8 cellular contexts compared by ENCODE assay signal in the genomic region with DNA sequence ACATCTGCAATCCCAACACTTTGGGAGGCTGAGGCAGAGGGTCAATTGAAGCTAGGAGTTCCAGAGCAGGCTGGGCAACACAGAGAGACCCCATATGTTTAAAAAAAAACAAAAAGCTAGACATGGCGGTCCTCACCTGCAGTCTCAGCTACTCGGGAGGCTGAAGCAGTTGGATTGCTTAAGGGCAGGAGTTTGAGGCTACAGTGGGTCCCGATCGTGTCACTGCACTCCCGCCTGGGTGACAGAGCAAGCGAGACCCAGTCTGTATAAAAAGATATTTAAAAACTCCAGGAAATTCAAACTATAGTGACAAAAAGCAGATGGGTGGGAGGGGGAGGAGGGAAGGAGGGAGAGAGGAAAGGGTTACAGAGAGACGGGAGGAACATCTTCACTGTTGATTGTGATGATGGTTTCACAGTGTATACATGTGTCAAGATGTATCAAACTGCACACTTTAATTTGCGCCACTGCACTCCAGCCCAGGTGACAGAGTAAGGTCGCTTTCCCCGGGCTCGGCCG. TPM values are rescaled to one million over a fixed set of nuclear protein-coding genes. Genes with fewer than 3 reads are reported as not detected.
A peak's percentile ranks its signal among the peaks of the same experiment; 100 is the strongest.
DNase-seq lines count a peak whose midpoint lies in the region; ATAC-seq, FAIRE-seq and TF ChIP-seq lines count a peak whose summit lies in the region.

No MANE protein-coding gene starts in this region.

- H3K9me3 ChIP-seq in stomach, result no peaks in the 10 kb centered on the region

- no peak for TF ChIP-seq EP300 in stomach (IDR thresholded peaks at IDR 0.05)

- TF ChIP-seq POLR2A in stomach (IDR thresholded peaks at IDR 0.05), result no peak
- TF ChIP-seq POLR2A in H54 (IDR thresholded peaks at IDR 0.05; ENCODE audit: low read depth, low read length), result no peak
- no peak; the same call in 1 of the 2 replicates for TF ChIP-seq POLR2A in GM12892 (IDR thresholded peaks at IDR 0.05; ENCODE audit: low read depth, low read length)

- no peaks in the 10 kb centered on the region for H3K9me3 Mint-ChIP-seq in activated T-cell treated with anti-CD3 and anti-CD28 coated beads, Interleukin-2, amount 50 U/mL, for 72 hours

- intact Hi-C loops in stomach (cut with DNase I; ENCODE audit: low total_unique reads), result no loop called here

- DNase-seq in D721Med (ENCODE audit: insufficient read length, low spot score), result no peak
- peak in 1 of 2 donors; percentile 17 for DNase-seq in activated T-cell treated with anti-CD3 and anti-CD28 coated beads, Interleukin-2, amount 50 U/mL, for 72 hours
- no peak for DNase-seq in stomach
- DNase-seq in globus pallidus (ENCODE audit: low spot score), result no peak
- DNase-seq in H54 (ENCODE audit: insufficient read length, low spot score), result no peak
- no peak for DNase-seq in GM12892 (ENCODE audit: insufficient read length)

- H3K27me3 ChIP-seq in stomach, result no peaks in the 10 kb centered on the region

- peak overlapping the region; percentile 80 to 94 for H3K4me3 Mint-ChIP-seq in activated T-cell treated with anti-CD3 and anti-CD28 coated beads, Interleukin-2, amount 50 U/mL, for 72 hours

- TF ChIP-seq CTCF in D721Med (IDR thresholded peaks at IDR 0.05; ENCODE audit: insufficient read depth, missing control alignments) (no peak), stomach (IDR thresholded peaks at IDR 0.05) (no peak)

- H3K27ac ChIP-seq in stomach, result peak overlapping the region; percentile 96 to 100 (median 98)

- H3K4me1 ChIP-seq in stomach, result peaks cover 25 to 53% (median 40%) of the 10 kb centered on the region in 4 donors

- peaks cover 2 to 4% of the 10 kb centered on the region in 2 donors for H3K36me3 Mint-ChIP-seq in activated T-cell treated with anti-CD3 and anti-CD28 coated beads, Interleukin-2, amount 50 U/mL, for 72 hours (ENCODE audit: insufficient read depth in 2 of 2)

- H3K36me3 ChIP-seq in stomach, result peaks cover 0 to 3% (median under 1%) of the 10 kb centered on the region in 4 donors

- H3K27me3 Mint-ChIP-seq in activated T-cell treated with anti-CD3 and anti-CD28 coated beads, Interleukin-2, amount 50 U/mL, for 72 hours (ENCODE audit: low read depth), result no peaks in the 10 kb centered on the region

- peak overlapping the region; percentile 97 for H3K27ac Mint-ChIP-seq in activated T-cell treated with anti-CD3 and anti-CD28 coated beads, Interleukin-2, amount 50 U/mL, for 72 hours

- ATAC-seq in HG02884 (IDR thresholded peaks at IDR 0.05; ENCODE audit: unreplicated experiment), result peak; percentile 16
- no peak for ATAC-seq in activated T-cell treated with anti-CD3 and anti-CD28 coated beads, Interleukin-2, amount 50 U/mL, for 72 hours (replicated peaks in 1 of 2)

- peaks cover 53% of the 10 kb centered on the region for H3K4me1 Mint-ChIP-seq in activated T-cell treated with anti-CD3 and anti-CD28 coated beads, Interleukin-2, amount 50 U/mL, for 72 hours (ENCODE audit: low read depth)

- 0 to 1% (median 1%) methylated on average over 12 of the region's 12 CpGs for WGBS in stomach, 5 donors

- H3K4me3 ChIP-seq in iPS-11a (ENCODE audit: low read depth, low read length) (peak overlapping the region; percentile 90), stomach (peak overlapping the region; percentile 84 to 89 (median 87))

- peak; percentile 99 for FAIRE-seq in D721Med (lab: Jason Lieb, UNC)
- FAIRE-seq in H54 (lab: Jason Lieb, UNC), result no peak
- FAIRE-seq in GM12892 (lab: Jason Lieb, UNC), result no peak

RNA-seq across cellular contexts. Expression of a gene that starts 0.9 kb away (rescaled TPM):
- total RNA-seq in activated T-cell treated with anti-CD3 and anti-CD28 coated beads, Interleukin-2, amount 50 U/mL, for 72 hours, result 10 to 100 TPM; 15.7 to 17.9 TPM
- 10 to 100 TPM in 3 of 5 donors, 1 to 10 TPM in 2; 3.8 to 31.7 (median 11.9) TPM for total RNA-seq in stomach
- polyA plus RNA-seq in stomach, result 1 to 10 TPM; 1.8 to 2.0 (median 1.9) TPM
- 4.7 TPM for polyA plus RNA-seq in GM12892 (2012; ENCODE audit: missing spikeins)
